8 cellular contexts compared by ENCODE assay signal in the genomic region with DNA sequence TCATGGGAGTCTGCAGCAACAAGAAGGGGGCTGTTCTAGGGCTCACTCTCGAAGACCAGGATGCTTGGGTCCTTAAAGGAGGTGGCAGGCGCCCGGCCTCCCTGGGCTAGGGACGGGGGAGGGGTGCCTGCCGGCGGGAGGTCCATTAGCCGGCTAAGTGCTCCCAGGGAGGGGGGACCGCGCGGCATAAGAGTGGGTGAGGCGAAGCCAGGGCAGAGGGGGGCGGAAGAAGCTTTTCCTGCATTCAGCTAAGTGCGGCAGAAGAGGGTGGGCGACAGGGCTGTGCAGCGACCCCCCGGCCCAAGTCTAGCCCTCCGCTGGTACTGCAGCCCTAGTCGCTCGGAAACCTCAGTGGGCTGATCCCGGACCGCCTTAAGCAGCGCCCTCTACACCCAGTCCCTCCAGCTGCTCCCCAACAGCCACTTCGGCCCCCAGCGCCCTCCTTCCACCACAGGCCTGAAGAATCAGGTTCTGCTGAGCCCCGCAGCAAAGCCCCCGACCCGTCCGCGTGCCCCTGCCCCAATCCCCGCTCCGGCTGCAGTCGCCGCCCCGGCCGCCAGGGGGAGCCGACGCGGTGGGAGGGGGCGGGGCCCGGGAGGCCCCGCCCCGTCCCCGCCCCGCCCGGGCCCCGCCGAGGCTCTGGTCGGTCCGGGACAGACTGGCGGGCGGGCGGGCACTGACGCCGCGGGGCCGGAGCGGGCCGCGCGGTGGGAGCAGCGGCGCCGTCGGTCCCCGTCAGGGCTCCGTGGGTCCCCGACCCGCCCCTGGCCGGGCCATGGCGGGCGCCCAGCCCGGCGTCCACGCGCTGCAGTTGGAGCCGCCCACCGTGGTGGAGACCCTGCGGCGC. TPM values are rescaled to one million over a fixed set of nuclear protein-coding genes. Genes with fewer than 3 reads are reported as not detected.
DNase-seq lines count a peak whose midpoint lies in the region; ATAC-seq and TF ChIP-seq lines count a peak whose summit lies in the region.

TSS of gene PLCB3 (plus strand) at position 656 of the 847 bp plus-strand sequence. CDS start at position 776, 120 bp downstream.

- peaks cover under 1% of the 10 kb centered on the region in 2 donors for H3K36me3 Mint-ChIP-seq in activated naive CD4-positive, alpha-beta T cell treated with anti-CD3 and anti-CD28 coated beads, Interleukin-2, amount 50 U/mL, for 72 hours
- H3K36me3 Mint-ChIP-seq in progenitor cell of endocrine pancreas (ENCODE audit: insufficient read depth): no peaks in the 10 kb centered on the region

- H3K4me3 ChIP-seq in SJSA1: peak within 1 kb of the TSS; percentile 95

- H3K9me3 ChIP-seq in SJSA1 (replicated peaks): peaks cover 3% of the 10 kb centered on the region; the same call in 1 of the 2 replicates

- no peaks in the 10 kb centered on the region for H3K27me3 ChIP-seq in SJSA1 (replicated peaks)

- H3K27ac Mint-ChIP-seq in activated naive CD4-positive, alpha-beta T cell treated with anti-CD3 and anti-CD28 coated beads, Interleukin-2, amount 50 U/mL, for 72 hours: peak within 1 kb of the TSS; percentile 55 to 57
- no peak within 1 kb of the TSS for H3K27ac Mint-ChIP-seq in progenitor cell of endocrine pancreas

- H3K4me1 Mint-ChIP-seq in progenitor cell of endocrine pancreas (ENCODE audit: low read depth): peaks cover 11% of the 10 kb centered on the region

- H3K4me3 Mint-ChIP-seq in progenitor cell of endocrine pancreas (ENCODE audit: low read depth): peak within 1 kb of the TSS; percentile 82

- TF ChIP-seq CTCF in progenitor cell of endocrine pancreas (IDR thresholded peaks at IDR 0.05; ENCODE audit: unreplicated experiment): peak; percentile 79

- H3K9me3 Mint-ChIP-seq in activated naive CD4-positive, alpha-beta T cell treated with anti-CD3 and anti-CD28 coated beads, Interleukin-2, amount 50 U/mL, for 72 hours: no peaks in the 10 kb centered on the region
- H3K9me3 Mint-ChIP-seq in progenitor cell of endocrine pancreas (ENCODE audit: low read depth): no peaks in the 10 kb centered on the region

- peaks cover 31% of the 10 kb centered on the region for H3K36me3 ChIP-seq in SJSA1

- DNase-seq in NCI-H187 (lab: John Stamatoyannopoulos, UW) (peak; percentile 14 to 33), NCI-H187 treated with DMSO at 0.1 percent for 48 hours (lab: John Stamatoyannopoulos, UW) (no peak), SJSA1 (ENCODE audit: low read depth in 1 of 2, low spot score in 2 of 2) (peak in 1 of 2 experiments; percentile 67), left cardiac atrium (no peak), progenitor cell of endocrine pancreas (ENCODE audit: low spot score, unreplicated experiment) (peak; percentile 66), SHP77 (lab: John Stamatoyannopoulos, UW) (no peak)
- DNase-seq in activated naive CD4-positive, alpha-beta T cell treated with anti-CD3 and anti-CD28 coated beads, Interleukin-2, amount 50 U/mL, for 72 hours (ENCODE audit: low spot score in 2 of 2): peak in 1 of 2 donors; percentile 79

- peaks cover 40% of the 10 kb centered on the region for H3K4me1 ChIP-seq in SJSA1 (replicated peaks)

- intact Hi-C loops in left cardiac atrium (cut with DNase I): loop anchor here in 1 of 2 donors (5.0 kb wide), 1 partner anchor 51 kb away; the partner anchor contains the start of gene CATSPERZ

- peak; percentile 33 for ATAC-seq in HG03108 (IDR thresholded peaks at IDR 0.05; ENCODE audit: unreplicated experiment)
- peak; percentile 73 to 74 for ATAC-seq in activated naive CD4-positive, alpha-beta T cell treated with anti-CD3 and anti-CD28 coated beads, Interleukin-2, amount 50 U/mL, for 72 hours
- peak; percentile 57 to 77 for ATAC-seq in left cardiac atrium

- H3K27ac ChIP-seq in SJSA1: peak within 1 kb of the TSS; percentile 37

- peaks cover 3% of the 10 kb centered on the region for H3K27me3 Mint-ChIP-seq in progenitor cell of endocrine pancreas

RNA-seq across cellular contexts. Expression of gene PLCB3, which starts in this region (rescaled TPM):
- 34.3 and 51.5 TPM in 2 replicates for total RNA-seq in SJSA1 (2014; rRNA removed; shearing (Covaris generic))
- total RNA-seq in activated naive CD4-positive, alpha-beta T cell treated with anti-CD3 and anti-CD28 coated beads, Interleukin-2, amount 50 U/mL, for 72 hours: 10 to 100 TPM; 10.4 to 13.7 TPM
- total RNA-seq in left cardiac atrium (10 to 100 TPM; 13.6 to 14.4 TPM), progenitor cell of endocrine pancreas (22.6 and 27.3 TPM in 2 replicates)

Comparison
In these comparisons a context has a peak if more than half of its experiments do, and no peak if none do; other contexts are left out.
1. DNase-seq: peak in NCI-H187 (2 of 2) and progenitor cell of endocrine pancreas (single experiment); none in NCI-H187 treated with DMSO at 0.1 percent for 48 hours (single experiment), left cardiac atrium (single experiment) and SHP77 (0 of 2).
2. Peak in every context shown above with its lines, with median percentiles within 50 percentile points of each other: ATAC-seq.